Comparison of ENCODE assay signal across 36 cellular contexts in genomic region chr7:107652642-107653041, GRCh38.
"Had no signal": no experiment of that assay in that cellular context is flagged by ENCODE, and none has a peak within 500 bp of the region (broad histone marks: within the 10 kb centered on the region; RNA-seq: fewer than 3 reads in every experiment).

No MANE protein-coding gene starts in this region.

- H3K4me2 ChIP-seq: KMS-11 had no signal

- DNase-seq: Karpas-422, Kasumi-1, MG63, MM.1S, MV-4-11, NCI-H1048, NCI-H1092, NCI-H1105, NCI-H1105 treated with DMSO at 0.1 percent for 48 hours, NCI-H1417, NCI-H1417 treated with DMSO at 0.1 percent for 48 hours, NCI-H1436, NCI-H1436 treated with DMSO at 0.1 percent for 48 hours, NCI-H146, NCI-H1694, NCI-H1694 treated with DMSO at 0.1 percent for 48 hours, NCI-H187, NCI-H187 treated with DMSO at 0.1 percent for 48 hours, NCI-H1930, NCI-H2029, NCI-H2029 treated with DMSO at 0.1 percent for 48 hours, NCI-H2081, NCI-H2081 treated with DMSO at 0.1 percent for 48 hours, NCI-H2107, NCI-H2171, NCI-H2171 treated with DMSO at 0.1 percent for 48 hours, NCI-H2227 treated with DMSO at 0.1 percent for 48 hours, NCI-H226, NCI-H345, NCI-H446, NCI-H446 treated with DMSO at 0.1 percent for 48 hours, NCI-H510A, NCI-H510A treated with DMSO at 0.1 percent for 48 hours, NCI-H524, NCI-H524 treated with DMSO at 0.1 percent for 48 hours had no signal

- H3K27me3 ChIP-seq: MG63 had no signal

- H3K27ac ChIP-seq: KMS-11 had no signal

- H3K9ac ChIP-seq: KMS-11 had no signal

- H3K9me3 ChIP-seq: MG63 had no signal

- H3K36me3 ChIP-seq: MG63 had no signal

- H3K4me3 ChIP-seq: MG63 had no signal
